9 cellular contexts compared by ENCODE assay signal in genomic region chr7:5690931-5691461, GRCh38.
DNase-seq lines count a peak whose midpoint lies in the region; ATAC-seq, FAIRE-seq and TF ChIP-seq lines count a peak whose summit lies in the region.
"Had no signal": no experiment of that assay in that cellular context is flagged by ENCODE, and none has a peak within 500 bp of the region (broad histone marks: within the 10 kb centered on the region; RNA-seq: fewer than 3 reads in every experiment).

No MANE protein-coding gene starts in this region.

- no peak overlapping the region for H3K4me3 Mint-ChIP-seq in activated T-helper 2 cell treated with anti-CD3 and anti-CD28 coated beads, Interferon-gamma antibody, Interleukin-2, Interleukin-4, amounts not matched to agents 10 μg/mL and 5 μg/mL and 100 μg/mL, durations not matched to agents 14 hours and 24 hours and 36 hours (ENCODE audit: low read depth)

- ATAC-seq in heart right ventricle = peak in 7 of 8 donors; percentile 4 to 55 (median 13)

- peak overlapping the region; percentile 31 for H3K27ac Mint-ChIP-seq in activated T-helper 2 cell treated with anti-CD3 and anti-CD28 coated beads, Interferon-gamma antibody, Interleukin-2, Interleukin-4, amounts not matched to agents 10 μg/mL and 5 μg/mL and 100 μg/mL, durations not matched to agents 14 hours and 24 hours and 36 hours

- peak overlapping the region; percentile 35 to 74 (median 40) for H3K9ac ChIP-seq in skeletal muscle tissue (ENCODE audit: low read depth in 1 of 3, low read length in 3 of 3)

- FAIRE-seq in small intestine (lab: Jason Lieb, UNC) = no peak

- no peaks in the 10 kb centered on the region for H3K27me3 ChIP-seq in heart right ventricle
- H3K27me3 ChIP-seq in skeletal muscle tissue (ENCODE audit: control insufficient read depth in 3 of 3, insufficient read depth in 3 of 3, low read length in 3 of 3) = no peaks in the 10 kb centered on the region
- H3K27me3 ChIP-seq in small intestine (ENCODE audit: control insufficient read depth in 2 of 2, insufficient read depth in 2 of 2, low read length in 2 of 2) = no peaks in the 10 kb centered on the region

- no peaks in the 10 kb centered on the region for H3K9me3 ChIP-seq in heart right ventricle
- H3K9me3 ChIP-seq in skeletal muscle tissue (ENCODE audit: control insufficient read depth in 3 of 3, low read length in 3 of 3) = no peaks in the 10 kb centered on the region
- no peaks in the 10 kb centered on the region for H3K9me3 ChIP-seq in small intestine (ENCODE audit: control insufficient read depth, low read depth)

- intact Hi-C loops in activated T-helper 2 cell treated with anti-CD3 and anti-CD28 coated beads, Interferon-gamma antibody, Interleukin-2, Interleukin-4, amounts not matched to agents 10 μg/mL and 5 μg/mL and 100 μg/mL, durations not matched to agents 14 hours and 24 hours and 36 hours (cut with micrococcal nuclease) = no loop called here
- intact Hi-C loops in heart right ventricle (cut with DNase I) = no loop called here

- WGBS in heart right ventricle, 2 donors = 30 to 53% methylated on average over 12 of the region's 12 CpGs
- 77 to 88% (median 78%) methylated on average over 12 of the region's 12 CpGs for WGBS in small intestine, 3 donors

- DNase-seq in HCEC 1CT (peak; percentile 17), heart right ventricle (peak; percentile 44 to 55), NCI-H2196 (lab: John Stamatoyannopoulos, UW; ENCODE audit: unreplicated experiment) (no peak), small intestine (no peak), NCI-H146 (lab: John Stamatoyannopoulos, UW) (no peak)
- DNase-seq in activated T-helper 2 cell treated with anti-CD3 and anti-CD28 coated beads, Interferon-gamma antibody, Interleukin-2, Interleukin-4, amounts not matched to agents 10 μg/mL and 5 μg/mL and 100 μg/mL, durations not matched to agents 14 hours and 24 hours and 36 hours (ENCODE audit: low spot score) = no peak
- DNase-seq in central memory CD4-positive, alpha-beta T cell = no peak
- DNase-seq: T-helper 1 cell had no signal

- H3K36me3 Mint-ChIP-seq in activated T-helper 2 cell treated with anti-CD3 and anti-CD28 coated beads, Interferon-gamma antibody, Interleukin-2, Interleukin-4, amounts not matched to agents 10 μg/mL and 5 μg/mL and 100 μg/mL, durations not matched to agents 14 hours and 24 hours and 36 hours (ENCODE audit: low read depth) = peaks cover 43% of the 10 kb centered on the region

- H3K27ac ChIP-seq in heart right ventricle = peak overlapping the region; percentile 68 to 94 (median 88)
- H3K27ac ChIP-seq in skeletal muscle tissue (ENCODE audit: low read depth, low read length) = peak overlapping the region; percentile 86
- peak overlapping the region in 1 of 2 donors; percentile 42 for H3K27ac ChIP-seq in small intestine (ENCODE audit: low read depth in 1 of 2, low read length in 1 of 2)

- no peaks in the 10 kb centered on the region for H3K9me3 Mint-ChIP-seq in activated T-helper 2 cell treated with anti-CD3 and anti-CD28 coated beads, Interferon-gamma antibody, Interleukin-2, Interleukin-4, amounts not matched to agents 10 μg/mL and 5 μg/mL and 100 μg/mL, durations not matched to agents 14 hours and 24 hours and 36 hours

- H3K4me3 ChIP-seq in heart right ventricle = peak overlapping the region in 2 of 10 donors; percentile 18 to 19
- H3K4me3 ChIP-seq in skeletal muscle tissue (ENCODE audit: low read length in 3 of 3) = peak overlapping the region; percentile 23 to 60 (median 42)
- H3K4me3 ChIP-seq in small intestine (ENCODE audit: low read depth in 1 of 2, low read length in 2 of 2) = no peak overlapping the region

- H3K36me3 ChIP-seq in heart right ventricle (peaks cover 0 to 7% (median 0%) of the 10 kb centered on the region in 9 donors), skeletal muscle tissue (ENCODE audit: control insufficient read depth in 3 of 3, insufficient read depth in 3 of 3, low read length in 3 of 3) (peaks cover 0 to 4% (median 0%) of the 10 kb centered on the region in 3 donors), small intestine (ENCODE audit: control insufficient read depth in 2 of 2, insufficient read depth in 2 of 2, low read length in 2 of 2) (no peaks in the 10 kb centered on the region)

- no peak for TF ChIP-seq CTCF in heart right ventricle (IDR thresholded peaks at IDR 0.05)

- no peaks in the 10 kb centered on the region for H3K27me3 Mint-ChIP-seq in activated T-helper 2 cell treated with anti-CD3 and anti-CD28 coated beads, Interferon-gamma antibody, Interleukin-2, Interleukin-4, amounts not matched to agents 10 μg/mL and 5 μg/mL and 100 μg/mL, durations not matched to agents 14 hours and 24 hours and 36 hours (ENCODE audit: low read depth)

- H3K4me1 Mint-ChIP-seq in activated T-helper 2 cell treated with anti-CD3 and anti-CD28 coated beads, Interferon-gamma antibody, Interleukin-2, Interleukin-4, amounts not matched to agents 10 μg/mL and 5 μg/mL and 100 μg/mL, durations not matched to agents 14 hours and 24 hours and 36 hours (ENCODE audit: low read depth) = peaks cover 75% of the 10 kb centered on the region

- peaks cover 30 to 93% (median 79%) of the 10 kb centered on the region in 9 donors for H3K4me1 ChIP-seq in heart right ventricle
- H3K4me1 ChIP-seq in skeletal muscle tissue (ENCODE audit: control insufficient read depth in 3 of 3, insufficient read depth in 3 of 3, low read length in 3 of 3) = peaks cover 55 to 73% (median 65%) of the 10 kb centered on the region in 3 donors
- peaks cover 0 to 8% of the 10 kb centered on the region in 2 donors for H3K4me1 ChIP-seq in small intestine (ENCODE audit: control insufficient read depth in 2 of 2, insufficient read depth in 1 of 2, low read depth in 1 of 2, low read length in 1 of 2)

Comparison
In these comparisons a context has a peak if more than half of its experiments do, and no peak if none do; other contexts are left out.
1. DNase-seq: peak in HCEC 1CT (single experiment) and heart right ventricle (2 of 2); none in activated T-helper 2 cell treated with anti-CD3 and anti-CD28 coated beads, Interferon-gamma antibody, Interleukin-2, Interleukin-4, amounts not matched to agents 10 μg/mL and 5 μg/mL and 100 μg/mL, durations not matched to agents 14 hours and 24 hours and 36 hours (single experiment), NCI-H2196 (single experiment), small intestine (single experiment), central memory CD4-positive, alpha-beta T cell (single experiment) and NCI-H146 (single experiment).
2. H3K4me3 ChIP-seq: peak in skeletal muscle tissue (3 of 3); none in small intestine (0 of 2).